In the genomic region with DNA sequence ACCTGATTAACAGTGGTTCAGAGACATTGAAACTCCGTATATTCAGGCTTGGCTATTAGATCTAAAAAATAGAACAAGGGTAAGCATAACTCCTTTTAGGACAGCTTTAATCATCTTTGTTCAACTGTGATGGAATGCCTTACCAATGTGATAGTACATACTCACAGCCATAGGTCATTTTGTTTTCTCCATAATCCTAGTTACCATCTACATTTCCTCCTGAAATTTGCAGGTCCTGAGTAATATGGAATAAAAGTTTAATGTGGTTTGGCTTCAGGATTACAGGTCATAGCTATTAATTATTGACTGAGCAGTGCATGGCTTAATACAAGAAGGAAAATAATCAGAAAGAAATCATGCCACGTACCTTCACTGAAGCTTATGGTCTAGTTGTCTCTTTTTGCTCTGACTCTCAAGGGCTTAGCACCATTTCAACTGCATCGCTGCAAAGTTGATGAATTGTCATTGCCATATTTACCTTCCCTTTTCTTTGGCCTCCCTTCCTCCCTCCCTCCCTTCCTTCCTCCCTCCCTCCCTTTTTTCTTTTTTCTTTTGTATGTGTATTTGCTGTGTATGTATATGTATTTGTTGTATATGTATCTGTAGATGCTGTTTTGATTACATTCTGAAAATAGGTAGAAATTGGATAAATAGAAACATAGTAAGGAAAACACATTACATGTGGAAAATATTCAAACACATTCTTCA, we compare ENCODE assay signal across 1 cellular context.
TF ChIP-seq lines count a peak whose summit lies in the region.

No MANE protein-coding gene starts in this region.

TF ChIP-seq in GM23338, 12 proteins besides CTCF, POLR2A, EP300 and RAD21 (continued from another document):
- TF ChIP-seq, protein P1, sequence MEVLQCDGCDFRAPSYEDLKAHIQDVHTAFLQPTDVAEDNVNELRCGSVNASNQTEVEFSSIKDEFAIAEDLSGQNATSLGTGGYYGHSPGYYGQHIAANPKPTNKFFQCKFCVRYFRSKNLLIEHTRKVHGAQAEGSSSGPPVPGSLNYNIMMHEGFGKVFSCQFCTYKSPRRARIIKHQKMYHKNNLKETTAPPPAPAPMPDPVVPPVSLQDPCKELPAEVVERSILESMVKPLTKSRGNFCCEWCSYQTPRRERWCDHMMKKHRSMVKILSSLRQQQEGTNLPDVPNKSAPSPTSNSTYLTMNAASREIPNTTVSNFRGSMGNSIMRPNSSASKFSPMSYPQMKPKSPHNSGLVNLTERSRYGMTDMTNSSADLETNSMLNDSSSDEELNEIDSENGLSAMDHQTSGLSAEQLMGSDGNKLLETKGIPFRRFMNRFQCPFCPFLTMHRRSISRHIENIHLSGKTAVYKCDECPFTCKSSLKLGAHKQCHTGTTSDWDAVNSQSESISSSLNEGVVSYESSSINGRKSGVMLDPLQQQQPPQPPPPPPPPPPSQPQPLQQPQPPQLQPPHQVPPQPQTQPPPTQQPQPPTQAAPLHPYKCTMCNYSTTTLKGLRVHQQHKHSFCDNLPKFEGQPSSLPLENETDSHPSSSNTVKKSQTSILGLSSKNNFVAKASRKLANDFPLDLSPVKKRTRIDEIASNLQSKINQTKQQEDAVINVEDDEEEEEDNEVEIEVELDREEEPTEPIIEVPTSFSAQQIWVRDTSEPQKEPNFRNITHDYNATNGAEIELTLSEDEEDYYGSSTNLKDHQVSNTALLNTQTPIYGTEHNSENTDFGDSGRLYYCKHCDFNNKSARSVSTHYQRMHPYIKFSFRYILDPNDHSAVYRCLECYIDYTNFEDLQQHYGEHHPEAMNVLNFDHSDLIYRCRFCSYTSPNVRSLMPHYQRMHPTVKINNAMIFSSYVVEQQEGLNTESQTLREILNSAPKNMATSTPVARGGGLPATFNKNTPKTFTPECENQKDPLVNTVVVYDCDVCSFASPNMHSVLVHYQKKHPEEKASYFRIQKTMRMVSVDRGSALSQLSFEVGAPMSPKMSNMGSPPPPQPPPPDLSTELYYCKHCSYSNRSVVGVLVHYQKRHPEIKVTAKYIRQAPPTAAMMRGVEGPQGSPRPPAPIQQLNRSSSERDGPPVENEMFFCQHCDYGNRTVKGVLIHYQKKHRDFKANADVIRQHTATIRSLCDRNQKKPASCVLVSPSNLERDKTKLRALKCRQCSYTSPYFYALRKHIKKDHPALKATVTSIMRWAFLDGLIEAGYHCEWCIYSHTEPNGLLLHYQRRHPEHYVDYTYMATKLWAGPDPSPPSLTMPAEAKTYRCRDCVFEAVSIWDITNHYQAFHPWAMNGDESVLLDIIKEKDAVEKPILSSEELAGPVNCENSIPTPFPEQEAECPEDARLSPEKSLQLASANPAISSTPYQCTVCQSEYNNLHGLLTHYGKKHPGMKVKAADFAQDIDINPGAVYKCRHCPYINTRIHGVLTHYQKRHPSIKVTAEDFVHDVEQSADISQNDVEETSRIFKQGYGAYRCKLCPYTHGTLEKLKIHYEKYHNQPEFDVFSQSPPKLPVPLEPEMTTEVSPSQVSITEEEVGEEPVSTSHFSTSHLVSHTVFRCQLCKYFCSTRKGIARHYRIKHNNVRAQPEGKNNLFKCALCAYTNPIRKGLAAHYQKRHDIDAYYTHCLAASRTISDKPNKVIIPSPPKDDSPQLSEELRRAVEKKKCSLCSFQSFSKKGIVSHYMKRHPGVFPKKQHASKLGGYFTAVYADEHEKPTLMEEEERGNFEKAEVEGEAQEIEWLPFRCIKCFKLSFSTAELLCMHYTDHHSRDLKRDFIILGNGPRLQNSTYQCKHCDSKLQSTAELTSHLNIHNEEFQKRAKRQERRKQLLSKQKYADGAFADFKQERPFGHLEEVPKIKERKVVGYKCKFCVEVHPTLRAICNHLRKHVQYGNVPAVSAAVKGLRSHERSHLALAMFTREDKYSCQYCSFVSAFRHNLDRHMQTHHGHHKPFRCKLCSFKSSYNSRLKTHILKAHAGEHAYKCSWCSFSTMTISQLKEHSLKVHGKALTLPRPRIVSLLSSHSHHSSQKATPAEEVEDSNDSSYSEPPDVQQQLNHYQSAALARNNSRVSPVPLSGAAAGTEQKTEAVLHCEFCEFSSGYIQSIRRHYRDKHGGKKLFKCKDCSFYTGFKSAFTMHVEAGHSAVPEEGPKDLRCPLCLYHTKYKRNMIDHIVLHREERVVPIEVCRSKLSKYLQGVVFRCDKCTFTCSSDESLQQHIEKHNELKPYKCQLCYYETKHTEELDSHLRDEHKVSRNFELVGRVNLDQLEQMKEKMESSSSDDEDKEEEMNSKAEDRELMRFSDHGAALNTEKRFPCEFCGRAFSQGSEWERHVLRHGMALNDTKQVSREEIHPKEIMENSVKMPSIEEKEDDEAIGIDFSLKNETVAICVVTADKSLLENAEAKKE (CRISPR knock-in tag; IDR thresholded peaks at IDR 0.05): no peak
- TF ChIP-seq STAT1 (IDR thresholded peaks at IDR 0.05; ENCODE audit: unreplicated experiment): no peak
